10 cellular contexts compared by ENCODE assay signal in the genomic region with DNA sequence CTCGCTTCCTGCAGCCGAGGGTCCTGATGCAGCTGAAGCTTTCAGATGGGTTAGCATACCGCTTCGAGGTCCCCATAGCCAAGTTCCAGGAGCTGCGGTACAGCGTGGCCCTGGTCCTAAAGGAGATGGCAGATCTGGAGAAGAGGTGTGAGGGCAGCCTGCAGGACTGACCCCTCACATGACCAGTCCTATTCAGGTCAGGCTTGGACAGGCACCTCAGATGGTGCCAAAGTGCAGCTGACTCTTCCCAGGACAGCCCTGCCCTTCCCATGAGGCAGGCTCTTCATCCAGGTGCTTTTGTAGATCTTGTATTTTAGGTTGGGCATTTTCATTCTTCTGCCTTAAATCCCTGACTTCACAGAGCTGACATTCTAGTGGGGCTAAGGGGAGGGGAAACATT. TPM values are rescaled to one million over a fixed set of nuclear protein-coding genes. Genes with fewer than 3 reads are reported as not detected.
"Had no signal": no experiment of that assay in that cellular context is flagged by ENCODE, and none has a peak within 500 bp of the region (broad histone marks: within the 10 kb centered on the region; RNA-seq: fewer than 3 reads in every experiment).

No MANE protein-coding gene starts in this region.

- H3K36me3 Mint-ChIP-seq: memory B cell; stimulated activated effector memory CD8-positive, alpha-beta T cell treated with anti-CD3 and anti-CD28 coated beads, Interleukin-12 subunit alpha, Interleukin-12 subunit beta, amount 100 ng/mL, for 72 hours had no signal

- H3K4me3 Mint-ChIP-seq: activated CD4-positive, alpha-beta memory T cell treated with anti-CD3 and anti-CD28 coated beads, Interleukin-2, amount 10 ng/mL, durations not matched to agents 7 days and 5 days; memory B cell; stimulated activated effector memory CD8-positive, alpha-beta T cell treated with anti-CD3 and anti-CD28 coated beads, Interleukin-12 subunit alpha, Interleukin-12 subunit beta, amount 100 ng/mL, for 72 hours had no signal

- H3K4me1 ChIP-seq: esophagus muscularis mucosa had no signal

- H3K27ac ChIP-seq: dorsolateral prefrontal cortex, esophagus muscularis mucosa, tibial nerve had no signal

- H3K27ac Mint-ChIP-seq: activated CD4-positive, alpha-beta memory T cell treated with anti-CD3 and anti-CD28 coated beads, Interleukin-2, amount 10 ng/mL, durations not matched to agents 7 days and 5 days; memory B cell; stimulated activated effector memory CD8-positive, alpha-beta T cell treated with anti-CD3 and anti-CD28 coated beads, Interleukin-12 subunit alpha, Interleukin-12 subunit beta, amount 100 ng/mL, for 72 hours had no signal

- H3K9me3 Mint-ChIP-seq: activated CD4-positive, alpha-beta memory T cell treated with anti-CD3 and anti-CD28 coated beads, Interleukin-2, amount 10 ng/mL, durations not matched to agents 7 days and 5 days; memory B cell; stimulated activated effector memory CD8-positive, alpha-beta T cell treated with anti-CD3 and anti-CD28 coated beads, Interleukin-12 subunit alpha, Interleukin-12 subunit beta, amount 100 ng/mL, for 72 hours had no signal

- H3K4me3 ChIP-seq: dorsolateral prefrontal cortex, esophagus muscularis mucosa, tibial nerve had no signal

- H3K36me3 ChIP-seq: esophagus muscularis mucosa, tibial nerve had no signal

- H3K9me3 ChIP-seq: esophagus muscularis mucosa, tibial nerve had no signal

- H3K4me1 Mint-ChIP-seq: activated CD4-positive, alpha-beta memory T cell treated with anti-CD3 and anti-CD28 coated beads, Interleukin-2, amount 10 ng/mL, durations not matched to agents 7 days and 5 days; memory B cell; stimulated activated effector memory CD8-positive, alpha-beta T cell treated with anti-CD3 and anti-CD28 coated beads, Interleukin-12 subunit alpha, Interleukin-12 subunit beta, amount 100 ng/mL, for 72 hours had no signal

- ATAC-seq: stimulated activated effector memory CD8-positive, alpha-beta T cell treated with anti-CD3 and anti-CD28 coated beads, Interleukin-12 subunit alpha, Interleukin-12 subunit beta, amount 100 ng/mL, for 72 hours had no signal

- DNase-seq: activated CD4-positive, alpha-beta memory T cell treated with anti-CD3 and anti-CD28 coated beads, Interleukin-2, amount 10 ng/mL, durations not matched to agents 7 days and 5 days; activated CD8-positive, alpha-beta memory T cell treated with anti-CD3 and anti-CD28 coated beads, Interleukin-2, amount 50 U/mL, for 4 hours; aorta; dorsolateral prefrontal cortex; retina; T-helper 9 cell had no signal

- H3K27me3 ChIP-seq: dorsolateral prefrontal cortex, esophagus muscularis mucosa, tibial nerve had no signal

RNA-seq across cellular contexts. Expression of gene LNX1, which starts 15.1 kb away (rescaled TPM):
- total RNA-seq: activated CD4-positive, alpha-beta memory T cell treated with anti-CD3 and anti-CD28 coated beads, Interleukin-2, amount 10 ng/mL, durations not matched to agents 7 days and 5 days had no signal
